ENCODE assay signal across 1 cellular context in genomic region chr16:50940275-50940854, GRCh38.
TF ChIP-seq lines count a peak whose summit lies in the region.

No MANE protein-coding gene starts in this region.

TF ChIP-seq in WTC11, 78 proteins besides CTCF, POLR2A, EP300 and RAD21 (continued from another document):
- TF ChIP-seq PRDM15 (CRISPR knock-in tag; IDR thresholded peaks at IDR 0.05) (no peak), IRF2 (CRISPR knock-in tag; IDR thresholded peaks at IDR 0.05; ENCODE audit: borderline replicate concordance, low read depth) (no peak)
